In the genomic region with DNA sequence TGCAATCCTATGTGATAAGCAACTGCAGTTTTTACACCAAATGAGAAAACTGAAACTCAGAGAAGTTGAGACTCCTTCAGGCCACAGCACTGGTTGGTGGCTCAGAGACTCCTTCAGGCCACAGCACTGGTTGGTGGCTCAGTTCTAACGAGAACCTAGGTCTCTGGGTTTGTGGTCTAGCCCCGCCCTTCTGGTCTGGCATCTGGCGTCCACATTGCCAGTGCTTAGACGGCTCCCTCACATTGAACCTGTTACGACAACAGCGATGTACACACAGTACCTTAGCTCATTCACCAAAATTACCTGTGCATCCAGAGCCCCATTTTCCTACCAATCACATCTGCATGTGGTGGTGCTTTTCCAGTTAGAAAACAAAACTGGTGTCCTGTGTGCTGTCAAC, we compare ENCODE assay signal across 8 cellular contexts.
DNase-seq lines count a peak whose midpoint lies in the region; ATAC-seq and TF ChIP-seq lines count a peak whose summit lies in the region.

No MANE protein-coding gene starts in this region.

- peaks cover 45% of the 10 kb centered on the region for H3K4me1 Mint-ChIP-seq in activated T-cell treated with anti-CD3 and anti-CD28 coated beads, Interleukin-2, amount 50 U/mL, for 4 hours (ENCODE audit: low read depth)

- DNase-seq in activated T-cell treated with anti-CD3 and anti-CD28 coated beads, Interleukin-2, amount 50 U/mL, for 4 hours = peak; percentile 23
- no peak for DNase-seq in gastrocnemius medialis
- DNase-seq in foreskin melanocyte = no peak
- no peak for DNase-seq in Kasumi-1 (lab: John Stamatoyannopoulos, UW)
- no peak for DNase-seq in nucleus accumbens (lab: John Stamatoyannopoulos, UW)

- H3K9ac ChIP-seq in BLaER1 treated with 17β-estradiol and CSF1 and Interleukin-3, amounts not matched to agents 10 nM and 100 nM = peak overlapping the region in 8 of 11 experiments; percentile 6 to 65 (median 48); a peak in 12 of 22 replicates

- H3K36me3 ChIP-seq in BLaER1 treated with 17β-estradiol and CSF1 and Interleukin-3, amounts not matched to agents 10 nM and 100 nM = no peaks in the 10 kb centered on the region
- no peaks in the 10 kb centered on the region for H3K36me3 ChIP-seq in gastrocnemius medialis

- TF ChIP-seq POLR2A in gastrocnemius medialis (IDR thresholded peaks at IDR 0.05) = no peak

- H3K27me3 Mint-ChIP-seq in activated T-cell treated with anti-CD3 and anti-CD28 coated beads, Interleukin-2, amount 50 U/mL, for 4 hours (ENCODE audit: low read depth) = no peaks in the 10 kb centered on the region

- H3K27ac ChIP-seq in BLaER1 treated with 17β-estradiol and CSF1 and Interleukin-3, amounts not matched to agents 10 nM and 100 nM = peak overlapping the region in 10 of 11 experiments; percentile 64 to 87 (median 73); a peak in 19 of 22 replicates
- peak overlapping the region in 3 of 4 donors; percentile 2 to 37 (median 31) for H3K27ac ChIP-seq in gastrocnemius medialis

- no peaks in the 10 kb centered on the region for H3K9me3 Mint-ChIP-seq in activated T-cell treated with anti-CD3 and anti-CD28 coated beads, Interleukin-2, amount 50 U/mL, for 4 hours

- H3K4me3 Mint-ChIP-seq in activated T-cell treated with anti-CD3 and anti-CD28 coated beads, Interleukin-2, amount 50 U/mL, for 4 hours = no peak overlapping the region

- H3K9me3 ChIP-seq in BLaER1 treated with 17β-estradiol and CSF1 and Interleukin-3, amounts not matched to agents 10 nM and 100 nM (replicated peaks in 1 of 11) = no peaks in the 10 kb centered on the region
- H3K9me3 ChIP-seq in gastrocnemius medialis = no peaks in the 10 kb centered on the region

- peaks cover 41 to 64% (median 50%) of the 10 kb centered on the region in 10 experiments for H3K4me1 ChIP-seq in BLaER1 treated with 17β-estradiol and CSF1 and Interleukin-3, amounts not matched to agents 10 nM and 100 nM
- H3K4me1 ChIP-seq in gastrocnemius medialis = peaks cover 0 to 4% of the 10 kb centered on the region in 2 donors

- in situ Hi-C loops in gastrocnemius medialis (cut with MboI; ENCODE audit: low sequenced_read_pairs in 4 of 4) = no loop called here

- TF ChIP-seq CTCF in gastrocnemius medialis (IDR thresholded peaks at IDR 0.05 in 4 of 5, conservative IDR thresholded peaks at IDR 0.05 in 1 of 5) = no peak

- H3K4me3 ChIP-seq in BLaER1 treated with 17β-estradiol and CSF1 and Interleukin-3, amounts not matched to agents 10 nM and 100 nM = no peak overlapping the region
- no peak overlapping the region for H3K4me3 ChIP-seq in gastrocnemius medialis

- intact Hi-C loops in gastrocnemius medialis (cut with DNase I; ENCODE audit: low total_unique reads) = no loop called here

- H3K27me3 ChIP-seq in BLaER1 treated with 17β-estradiol and CSF1 and Interleukin-3, amounts not matched to agents 10 nM and 100 nM = no peaks in the 10 kb centered on the region
- H3K27me3 ChIP-seq in gastrocnemius medialis = no peaks in the 10 kb centered on the region

- H4K20me1 ChIP-seq in BLaER1 treated with 17β-estradiol and CSF1 and Interleukin-3, amounts not matched to agents 10 nM and 100 nM = no peaks in the 10 kb centered on the region

- peak overlapping the region; percentile 64 to 83 (median 75) for H3K4me2 ChIP-seq in BLaER1 treated with 17β-estradiol and CSF1 and Interleukin-3, amounts not matched to agents 10 nM and 100 nM

- no peaks in the 10 kb centered on the region for H3K36me3 Mint-ChIP-seq in activated T-cell treated with anti-CD3 and anti-CD28 coated beads, Interleukin-2, amount 50 U/mL, for 4 hours (ENCODE audit: insufficient read depth)

- peak; percentile 48 for ATAC-seq in GM19438 (IDR thresholded peaks at IDR 0.05; ENCODE audit: low read depth, unreplicated experiment)
- ATAC-seq in HG03442 (IDR thresholded peaks at IDR 0.05; ENCODE audit: unreplicated experiment) = peak; percentile 21
- peak; percentile 20 to 25 for ATAC-seq in activated T-cell treated with anti-CD3 and anti-CD28 coated beads, Interleukin-2, amount 50 U/mL, for 4 hours
- ATAC-seq in gastrocnemius medialis = no peak

Comparison
In these comparisons a context has a peak if more than half of its experiments do, and no peak if none do; other contexts are left out.
1. ATAC-seq: peak in GM19438 (single experiment), HG03442 (single experiment) and activated T-cell treated with anti-CD3 and anti-CD28 coated beads, Interleukin-2, amount 50 U/mL, for 4 hours (2 of 2); none in gastrocnemius medialis (0 of 2).